ENCODE assay signal across 27 cellular contexts in genomic region chr1:210697185-210697584, GRCh38.
DNase-seq lines count a peak whose midpoint lies in the region; ATAC-seq and TF ChIP-seq lines count a peak whose summit lies in the region.
"Had no signal": no experiment of that assay in that cellular context is flagged by ENCODE, and none has a peak within 500 bp of the region (broad histone marks: within the 10 kb centered on the region; RNA-seq: fewer than 3 reads in every experiment).

No MANE protein-coding gene starts in this region.

- no peaks in the 10 kb centered on the region for H3K4me1 ChIP-seq in neural progenitor cell
- peaks cover 0 to 4% (median 0%) of the 10 kb centered on the region in 9 donors for H3K4me1 ChIP-seq in heart right ventricle
- H3K4me1 ChIP-seq: thyroid gland had no signal

- peak overlapping the region; percentile 7 for H3K27ac Mint-ChIP-seq in activated CD4-positive, alpha-beta T cell treated with anti-CD3 and anti-CD28 coated beads, Interleukin-2, amount 10 ng/mL, durations not matched to agents 7 days and 5 days
- H3K27ac Mint-ChIP-seq in neural progenitor cell: no peak overlapping the region
- H3K27ac Mint-ChIP-seq: activated B cell treated with CpG ODN at 0.5 μM for 24 hours; activated CD4-positive, alpha-beta memory T cell treated with anti-CD3 and anti-CD28 coated beads for 36 hours; CD4-positive, alpha-beta memory T cell; progenitor cell of endocrine pancreas; stimulated activated naive CD8-positive, alpha-beta T cell treated with anti-CD3 and anti-CD28 coated beads, Interleukin-15, Interleukin-2, amounts not matched to agents 100 ng/mL and 50 ng/mL, for 24 hours had no signal

- H3K4me3 ChIP-seq in neural progenitor cell: no peak overlapping the region
- no peak overlapping the region for H3K4me3 ChIP-seq in heart right ventricle
- H3K4me3 ChIP-seq: dorsolateral prefrontal cortex, thyroid gland had no signal

- CTCF ChIA-PET in activated CD4-positive, alpha-beta T cell treated with anti-CD3 and anti-CD28 coated beads, Interleukin-2, amount 10 ng/mL, durations not matched to agents 7 days and 5 days (lab: Charles Lee): no interaction called here

- H4K20me1 ChIP-seq in neural progenitor cell (ENCODE audit: low read depth): no peaks in the 10 kb centered on the region

- TF ChIP-seq CTCF in neural progenitor cell (IDR thresholded peaks at IDR 0.05) (peak; percentile 12), heart right ventricle (IDR thresholded peaks at IDR 0.05) (no peak)

- DNase-seq in activated CD4-positive, alpha-beta T cell treated with anti-CD3 and anti-CD28 coated beads, Interleukin-2, amount 10 ng/mL, durations not matched to agents 7 days and 5 days: no peak
- no peak for DNase-seq in activated CD4-positive, alpha-beta T cell treated with anti-CD3 and anti-CD28 coated beads, Interleukin-2, amount 50 U/mL, for 1 hour
- peak; percentile 32 for DNase-seq in NCI-H82 treated with DMSO at 0.1 percent for 48 hours (lab: John Stamatoyannopoulos, UW; ENCODE audit: unreplicated experiment)
- no peak for DNase-seq in neural progenitor cell (ENCODE audit: low spot score)
- DNase-seq in HCEC 1CT: no peak
- DNase-seq in dermis blood vessel endothelial cell: no peak
- DNase-seq in heart right ventricle: no peak
- DNase-seq: activated B cell treated with CpG ODN at 0.5 μM for 24 hours; activated CD4-positive, alpha-beta memory T cell treated with anti-CD3 and anti-CD28 coated beads for 36 hours; CD4-positive, alpha-beta memory T cell; DMS 273 treated with DMSO at 0.1 percent for 48 hours; dorsolateral prefrontal cortex; IMR-90; left colon; mesenchymal stem cell; NCI-H446 treated with DMSO at 0.1 percent for 48 hours; SHP77 treated with DMSO at 0.1 percent for 48 hours; SW 1271; T1000; thyroid gland had no signal

- H3K27ac ChIP-seq in neural progenitor cell: no peak overlapping the region
- H3K27ac ChIP-seq in heart right ventricle: no peak overlapping the region
- H3K27ac ChIP-seq: 22Rv1, neutrophil, thyroid gland had no signal

- H3K27me3 Mint-ChIP-seq in activated CD4-positive, alpha-beta T cell treated with anti-CD3 and anti-CD28 coated beads, Interleukin-2, amount 10 ng/mL, durations not matched to agents 7 days and 5 days: peaks cover 3% of the 10 kb centered on the region
- peaks cover 2% of the 10 kb centered on the region for H3K27me3 Mint-ChIP-seq in neural progenitor cell (ENCODE audit: insufficient read depth, low read depth)
- H3K27me3 Mint-ChIP-seq: central memory CD8-positive, alpha-beta T cell; progenitor cell of endocrine pancreas; stimulated activated naive CD8-positive, alpha-beta T cell treated with anti-CD3 and anti-CD28 coated beads, Interleukin-15, Interleukin-2, amounts not matched to agents 100 ng/mL and 50 ng/mL, for 24 hours had no signal

- no peaks in the 10 kb centered on the region for H3K79me2 ChIP-seq in neural progenitor cell (ENCODE audit: low read depth)

- H3K9me3 ChIP-seq in neural progenitor cell (ENCODE audit: low read depth) (peaks cover 4% of the 10 kb centered on the region), heart right ventricle (peaks cover 0 to 3% (median 0%) of the 10 kb centered on the region in 11 donors)
- H3K9me3 ChIP-seq: neutrophil, thyroid gland had no signal

- no peaks in the 10 kb centered on the region for H3K36me3 Mint-ChIP-seq in activated CD4-positive, alpha-beta T cell treated with anti-CD3 and anti-CD28 coated beads, Interleukin-2, amount 10 ng/mL, durations not matched to agents 7 days and 5 days (ENCODE audit: low read depth)
- no peaks in the 10 kb centered on the region for H3K36me3 Mint-ChIP-seq in neural progenitor cell
- H3K36me3 Mint-ChIP-seq: activated CD4-positive, alpha-beta memory T cell treated with anti-CD3 and anti-CD28 coated beads for 36 hours had no signal

- H3K36me3 ChIP-seq in neural progenitor cell (no peaks in the 10 kb centered on the region), heart right ventricle (no peaks in the 10 kb centered on the region)
- H3K36me3 ChIP-seq: neutrophil, thyroid gland had no signal

- POLR2A ChIA-PET in activated CD4-positive, alpha-beta T cell treated with anti-CD3 and anti-CD28 coated beads, Interleukin-2, amount 10 ng/mL, durations not matched to agents 7 days and 5 days (lab: Charles Lee): no interaction called here

- H3K27me3 ChIP-seq in neural progenitor cell: no peaks in the 10 kb centered on the region
- peaks cover 0 to 21% (median 5%) of the 10 kb centered on the region in 7 donors for H3K27me3 ChIP-seq in heart right ventricle
- H3K27me3 ChIP-seq: dorsolateral prefrontal cortex, neutrophil, thyroid gland had no signal

- intact Hi-C loops in heart right ventricle (cut with DNase I): no loop called here

- H3K4me2 ChIP-seq in neural progenitor cell: no peak overlapping the region

- no peak overlapping the region for H3K9ac ChIP-seq in neural progenitor cell

- H3F3A ChIP-seq in neural progenitor cell (ENCODE audit: low read depth): no peaks in the 10 kb centered on the region

- H3K9me3 Mint-ChIP-seq in activated CD4-positive, alpha-beta T cell treated with anti-CD3 and anti-CD28 coated beads, Interleukin-2, amount 10 ng/mL, durations not matched to agents 7 days and 5 days: no peaks in the 10 kb centered on the region
- peaks cover under 1% of the 10 kb centered on the region for H3K9me3 Mint-ChIP-seq in neural progenitor cell
- H3K9me3 Mint-ChIP-seq: activated B cell treated with CpG ODN at 0.5 μM for 24 hours; activated CD4-positive, alpha-beta memory T cell treated with anti-CD3 and anti-CD28 coated beads for 36 hours; central memory CD8-positive, alpha-beta T cell; stimulated activated naive CD8-positive, alpha-beta T cell treated with anti-CD3 and anti-CD28 coated beads, Interleukin-15, Interleukin-2, amounts not matched to agents 100 ng/mL and 50 ng/mL, for 24 hours had no signal

- no peak overlapping the region for H3K4me3 Mint-ChIP-seq in activated CD4-positive, alpha-beta T cell treated with anti-CD3 and anti-CD28 coated beads, Interleukin-2, amount 10 ng/mL, durations not matched to agents 7 days and 5 days
- H3K4me3 Mint-ChIP-seq in neural progenitor cell: no peak overlapping the region
- H3K4me3 Mint-ChIP-seq: activated B cell treated with CpG ODN at 0.5 μM for 24 hours; activated CD4-positive, alpha-beta memory T cell treated with anti-CD3 and anti-CD28 coated beads for 36 hours; CD4-positive, alpha-beta memory T cell; central memory CD8-positive, alpha-beta T cell; stimulated activated naive CD8-positive, alpha-beta T cell treated with anti-CD3 and anti-CD28 coated beads, Interleukin-15, Interleukin-2, amounts not matched to agents 100 ng/mL and 50 ng/mL, for 24 hours had no signal

- H3K4me1 Mint-ChIP-seq in activated CD4-positive, alpha-beta T cell treated with anti-CD3 and anti-CD28 coated beads, Interleukin-2, amount 10 ng/mL, durations not matched to agents 7 days and 5 days: peaks cover 24% of the 10 kb centered on the region
- H3K4me1 Mint-ChIP-seq in neural progenitor cell: peaks cover 13% of the 10 kb centered on the region

- WGBS in heart right ventricle, 2 donors: 42 to 64% methylated on average over 3 of the region's 3 CpGs

- no peak overlapping the region for H2AFZ ChIP-seq in neural progenitor cell (replicated peaks)

- ATAC-seq in HG02759 (IDR thresholded peaks at IDR 0.05; ENCODE audit: unreplicated experiment) (peak; percentile 7), heart right ventricle (no peak)
- ATAC-seq: left colon, sciatic nerve had no signal
